ENCODE assay signal across 8 cellular contexts in genomic region chr17:40122944-40123810, GRCh38. TPM values are rescaled to one million over a fixed set of nuclear protein-coding genes. Genes with fewer than 3 reads are reported as not detected.
A peak's percentile ranks its signal among the peaks of the same experiment; 100 is the strongest.
DNase-seq lines count a peak whose midpoint lies in the region; ATAC-seq and TF ChIP-seq lines count a peak whose summit lies in the region.

No MANE protein-coding gene starts in this region.

- no peaks in the 10 kb centered on the region for H3K9me3 ChIP-seq in BE2C
- H3K9me3 ChIP-seq in iPS-18a (ENCODE audit: control insufficient read depth, low read depth, low read length): no peaks in the 10 kb centered on the region
- no peaks in the 10 kb centered on the region for H3K9me3 ChIP-seq in skeletal muscle satellite cell (replicated peaks; ENCODE audit: low read length)

- H3K27ac ChIP-seq in iPS-18a (ENCODE audit: low read length): peak overlapping the region; percentile 82

- H3K9ac ChIP-seq in iPS-18a (ENCODE audit: low read length): peak overlapping the region; percentile 88
- H3K9ac ChIP-seq in skeletal muscle satellite cell (ENCODE audit: low read depth, low read length): peak overlapping the region; percentile 90

- TF ChIP-seq CTCF in BE2C (IDR thresholded peaks at IDR 0.05; ENCODE audit: low read depth, low read length) (no peak), brain (conservative IDR thresholded peaks at IDR 0.05) (peak in 1 of 2 experiments; percentile 8)

- H3K4me1 Mint-ChIP-seq in brain: peaks cover 44% of the 10 kb centered on the region

- peaks cover 7% of the 10 kb centered on the region for H3K27me3 Mint-ChIP-seq in brain

- no peaks in the 10 kb centered on the region for H3K27me3 ChIP-seq in BE2C
- no peaks in the 10 kb centered on the region for H3K27me3 ChIP-seq in iPS-18a (ENCODE audit: control insufficient read depth, insufficient read depth, low read length)
- no peaks in the 10 kb centered on the region for H3K27me3 ChIP-seq in skeletal muscle satellite cell (ENCODE audit: control insufficient read depth, insufficient read depth, low read length)

- ATAC-seq in GM18907 (IDR thresholded peaks at IDR 0.05; ENCODE audit: unreplicated experiment): peak; percentile 23
- no peak for ATAC-seq in HG02870 (IDR thresholded peaks at IDR 0.05; ENCODE audit: unreplicated experiment)

- H3K4me1 ChIP-seq in BE2C (no peaks in the 10 kb centered on the region), iPS-18a (ENCODE audit: control insufficient read depth, low read depth, low read length) (peaks cover 4% of the 10 kb centered on the region), skeletal muscle satellite cell (ENCODE audit: control insufficient read depth, insufficient read depth, low read length) (peaks cover 18% of the 10 kb centered on the region)

- H3K4me3 Mint-ChIP-seq in brain: peak overlapping the region; percentile 93 to 99 (median 95)

- H3K4me3 ChIP-seq in BE2C (ENCODE audit: low read depth, low read length) (peak overlapping the region; percentile 72), iPS-18a (ENCODE audit: low read length) (peak overlapping the region; percentile 95), skeletal muscle satellite cell (ENCODE audit: low read length) (peak overlapping the region; percentile 84)

- peak overlapping the region; percentile 80 to 99 (median 98) for H3K27ac Mint-ChIP-seq in brain

- peak; percentile 74 for DNase-seq in BE2C
- DNase-seq in LoVo (ENCODE audit: low spot score): peak; percentile 37
- DNase-seq in SW480 (ENCODE audit: low spot score): peak; percentile 47

- H3K36me3 Mint-ChIP-seq in brain: peaks cover 41% of the 10 kb centered on the region

- peak overlapping the region; percentile 86 for H3K4me2 ChIP-seq in skeletal muscle satellite cell (ENCODE audit: low read length)

- H3K36me3 ChIP-seq in BE2C (peaks cover 28% of the 10 kb centered on the region), iPS-18a (ENCODE audit: control insufficient read depth, low read depth, low read length) (peaks cover 22% of the 10 kb centered on the region), skeletal muscle satellite cell (ENCODE audit: insufficient read depth, low read length) (peaks cover 18% of the 10 kb centered on the region)

- H3K9me3 Mint-ChIP-seq in brain: no peaks in the 10 kb centered on the region

RNA-seq across cellular contexts. Expression of gene MSL1, which starts 1.4 kb away (rescaled TPM):
- 119 TPM for polyA plus RNA-seq in BE2C (2012; ENCODE audit: insufficient read depth, insufficient read length, low read depth)
- polyA plus RNA-seq in brain (ENCODE audit: insufficient read depth, low read depth, low replicate concordance): 94.4 TPM
- 40.0 and 42.8 TPM in 2 replicates for total RNA-seq in skeletal muscle satellite cell (2012; rRNA removed)

RNA-seq across cellular contexts. Expression of gene CASC3, which starts 17.2 kb away (rescaled TPM):
- polyA plus RNA-seq in BE2C (2012; ENCODE audit: insufficient read depth, insufficient read length, low read depth): 128 TPM
- 150 TPM for polyA plus RNA-seq in brain (ENCODE audit: insufficient read depth, low read depth, low replicate concordance)
- 34.7 and 35.2 TPM in 2 replicates for total RNA-seq in skeletal muscle satellite cell (2012; rRNA removed)

RNA-seq across cellular contexts. Expression of gene NR1D1, which starts 22.8 kb away (rescaled TPM):
- polyA plus RNA-seq in BE2C (2012; ENCODE audit: insufficient read depth, insufficient read length, low read depth): 24.5 TPM
- polyA plus RNA-seq in brain (ENCODE audit: insufficient read depth, low read depth, low replicate concordance): 43.8 TPM
- 1.8 and 2.2 TPM in 2 replicates for total RNA-seq in skeletal muscle satellite cell (2012; rRNA removed)

RNA-seq across cellular contexts. Expression of gene RAPGEFL1, which starts 54.1 kb away (rescaled TPM):
- 9.8 TPM for polyA plus RNA-seq in BE2C (2012; ENCODE audit: insufficient read depth, insufficient read length, low read depth)
- polyA plus RNA-seq in brain (ENCODE audit: insufficient read depth, low read depth, low replicate concordance): 14.2 TPM
- 0.66 and 1.3 TPM in 2 replicates for total RNA-seq in skeletal muscle satellite cell (2012; rRNA removed)
